In the genomic region with DNA sequence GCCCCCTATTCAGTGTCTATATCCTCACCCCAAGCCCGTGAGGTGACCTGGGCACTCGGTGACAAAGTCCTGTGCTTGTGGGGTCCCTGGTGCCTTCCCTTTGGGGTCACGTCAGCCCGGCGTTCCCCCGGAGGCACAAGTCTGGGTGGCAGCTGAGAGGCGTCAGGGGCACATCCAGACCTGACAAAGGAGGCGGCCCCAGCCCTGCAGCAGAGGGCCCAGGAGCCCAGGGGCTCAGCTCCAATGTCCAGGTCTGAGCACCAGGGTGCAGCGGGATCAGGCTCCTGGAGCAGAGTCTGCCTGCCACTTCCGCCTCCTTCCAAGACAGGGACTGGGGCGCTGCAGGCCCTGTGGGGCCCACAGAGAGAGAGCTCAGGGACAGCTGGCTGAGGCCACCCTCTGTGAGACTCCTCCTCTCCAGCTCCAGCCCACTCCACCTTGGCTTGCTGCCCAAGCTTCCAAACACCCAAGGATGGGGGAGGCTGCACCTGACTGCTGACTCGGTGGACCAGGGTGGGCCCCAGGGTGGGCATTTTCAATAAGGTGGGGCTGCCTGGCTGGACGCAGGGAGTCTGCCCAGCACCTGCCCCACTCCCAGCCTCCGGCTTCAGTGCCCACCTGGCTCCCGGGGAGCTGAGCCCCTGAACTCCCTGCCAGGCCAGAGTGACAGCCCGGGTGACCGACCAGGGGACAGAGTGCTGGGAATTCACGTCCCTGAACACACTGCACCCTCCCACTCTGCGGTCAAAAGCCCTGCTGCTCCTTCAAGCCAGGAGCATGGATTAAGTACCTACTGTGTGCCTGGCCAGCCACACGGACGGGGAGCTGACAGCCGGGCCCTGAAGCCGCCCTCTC, we compare ENCODE assay signal across 9 cellular contexts. TPM values are rescaled to one million over a fixed set of nuclear protein-coding genes. Genes with fewer than 3 reads are reported as not detected.
DNase-seq lines count a peak whose midpoint lies in the region; ATAC-seq and TF ChIP-seq lines count a peak whose summit lies in the region.
"Had no signal": no experiment of that assay in that cellular context is flagged by ENCODE, and none has a peak within 500 bp of the region (broad histone marks: within the 10 kb centered on the region; RNA-seq: fewer than 3 reads in every experiment).

No MANE protein-coding gene starts in this region.

- H3K9me3 ChIP-seq in left lung = no peaks in the 10 kb centered on the region
- H3K9me3 ChIP-seq in testis = no peaks in the 10 kb centered on the region

- H3K36me3 ChIP-seq in left lung (no peaks in the 10 kb centered on the region), testis (ENCODE audit: low read depth, missing control alignments) (no peaks in the 10 kb centered on the region)

- ATAC-seq in left lung (peak; percentile 13), GM19397 (IDR thresholded peaks at IDR 0.05; ENCODE audit: unreplicated experiment) (no peak)

- H3K4me1 ChIP-seq in left lung = peaks cover 0 to 7% of the 10 kb centered on the region in 2 donors
- peaks cover 18% of the 10 kb centered on the region for H3K4me1 ChIP-seq in testis

- H3K27ac ChIP-seq in left lung (no peak overlapping the region), testis (no peak overlapping the region)

- H3K4me3 ChIP-seq in left lung = no peak overlapping the region
- H3K4me3 ChIP-seq in testis = peak overlapping the region in 1 of 2 donors; percentile 74

- DNase-seq in activated CD8-positive, alpha-beta memory T cell treated with anti-CD3 and anti-CD28 coated beads for 24 hours = peak; percentile 53
- no peak for DNase-seq in activated CD8-positive, alpha-beta memory T cell treated with anti-CD3 and anti-CD28 coated beads, Interleukin-2, amount 50 U/mL, for 48 hours
- DNase-seq in RPMI8226 (peak; percentile 42), left lung (peak in 1 of 2 donors; percentile 71), testis (peak; percentile 57), NCI-H524 treated with DMSO at 0.1 percent for 48 hours (lab: John Stamatoyannopoulos, UW) (no peak), cerebellar cortex (ENCODE audit: low spot score) (no peak)
- DNase-seq: HCEC 1CT had no signal

- 62 to 83% methylated on average over 2 to 22 of the region's 23 CpGs for WGBS in testis, 2 donors

- TF ChIP-seq CTCF in left lung (IDR thresholded peaks at IDR 0.05) (no peak), testis (IDR thresholded peaks at IDR 0.05) (no peak)

- H3K27me3 ChIP-seq in left lung (peaks cover 5 to 68% of the 10 kb centered on the region in 2 donors), testis (no peaks in the 10 kb centered on the region)

- no peak for TF ChIP-seq POLR2A in testis (IDR thresholded peaks at IDR 0.05)

- intact Hi-C loops in left lung (cut with DNase I) = no loop called here
- intact Hi-C loops in testis (cut with DNase I; ENCODE audit: low total_unique reads) = no loop called here

RNA-seq across cellular contexts. Expression of a gene that starts 1.0 kb away (rescaled TPM):
- total RNA-seq in left lung (10 to 100 TPM in 1 of 2 donors, 1 to 10 TPM in 1; 8.4 to 10.4 TPM), testis (10 to 100 TPM; 13.3 to 19.8 TPM)
- 4.2 TPM for polyA plus RNA-seq in testis (ENCODE audit: insufficient read depth, low read depth, low replicate concordance)

Comparison
In these comparisons a context has a peak if more than half of its experiments do, and no peak if none do; other contexts are left out.
1. DNase-seq: peak in activated CD8-positive, alpha-beta memory T cell treated with anti-CD3 and anti-CD28 coated beads for 24 hours (single experiment), RPMI8226 (single experiment) and testis (single experiment); none in activated CD8-positive, alpha-beta memory T cell treated with anti-CD3 and anti-CD28 coated beads, Interleukin-2, amount 50 U/mL, for 48 hours (single experiment), NCI-H524 treated with DMSO at 0.1 percent for 48 hours (single experiment) and cerebellar cortex (single experiment).